In the genomic region with DNA sequence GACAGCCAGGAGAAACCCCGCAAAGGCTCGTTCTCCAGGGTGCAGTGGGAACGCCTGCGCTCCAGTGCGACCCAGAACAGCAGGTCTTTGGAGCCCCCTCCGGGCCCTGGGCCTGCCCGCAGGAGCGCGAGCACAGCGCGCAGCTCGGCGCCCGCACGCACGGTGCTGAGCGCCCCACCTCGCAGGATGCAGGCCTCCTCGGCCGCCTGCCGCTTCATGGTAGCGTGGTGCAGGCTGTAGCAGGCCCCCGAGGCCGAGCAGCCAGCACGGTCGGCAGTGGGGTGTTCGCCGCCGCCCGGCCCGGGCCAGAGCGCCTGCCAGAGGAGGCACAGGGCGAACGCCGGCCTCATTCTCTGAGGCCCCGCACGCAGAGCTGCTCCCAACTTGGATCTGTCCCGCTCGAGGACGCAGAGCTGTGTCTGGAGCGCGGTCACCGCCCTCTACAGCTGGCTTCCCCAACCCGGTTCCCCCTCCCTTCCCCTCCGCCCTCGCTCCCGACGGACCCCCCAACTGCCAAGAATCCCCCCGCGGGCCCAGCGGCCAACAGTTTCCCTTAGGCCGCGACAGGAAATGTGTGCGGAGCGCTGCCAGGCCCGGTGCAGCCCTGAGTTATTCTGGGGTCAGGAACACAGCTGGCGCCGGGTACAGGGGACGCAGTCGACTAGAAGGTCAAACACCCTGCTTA, we compare ENCODE assay signal across 9 cellular contexts. TPM values are rescaled to one million over a fixed set of nuclear protein-coding genes. Genes with fewer than 3 reads are reported as not detected.
DNase-seq lines count a peak whose midpoint lies in the region; ATAC-seq and TF ChIP-seq lines count a peak whose summit lies in the region.
"Had no signal": no experiment of that assay in that cellular context is flagged by ENCODE, and none has a peak within 500 bp of the region (broad histone marks: within the 10 kb centered on the region; RNA-seq: fewer than 3 reads in every experiment).

A gene with protein sequence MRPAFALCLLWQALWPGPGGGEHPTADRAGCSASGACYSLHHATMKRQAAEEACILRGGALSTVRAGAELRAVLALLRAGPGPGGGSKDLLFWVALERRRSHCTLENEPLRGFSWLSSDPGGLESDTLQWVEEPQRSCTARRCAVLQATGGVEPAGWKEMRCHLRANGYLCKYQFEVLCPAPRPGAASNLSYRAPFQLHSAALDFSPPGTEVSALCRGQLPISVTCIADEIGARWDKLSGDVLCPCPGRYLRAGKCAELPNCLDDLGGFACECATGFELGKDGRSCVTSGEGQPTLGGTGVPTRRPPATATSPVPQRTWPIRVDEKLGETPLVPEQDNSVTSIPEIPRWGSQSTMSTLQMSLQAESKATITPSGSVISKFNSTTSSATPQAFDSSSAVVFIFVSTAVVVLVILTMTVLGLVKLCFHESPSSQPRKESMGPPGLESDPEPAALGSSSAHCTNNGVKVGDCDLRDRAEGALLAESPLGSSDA (minus strand): TSS at position 421 of the 685 bp plus-strand sequence. CDS start 71 bp downstream, at position 350.

- H3K4me3 ChIP-seq in right atrium auricular region = peak within 1 kb of the TSS; percentile 50 to 55

- no peak for TF ChIP-seq CTCF in GM10248 (IDR thresholded peaks at IDR 0.05; ENCODE audit: control extremely low read depth, extremely low read depth, low read depth, missing control alignments)
- TF ChIP-seq CTCF in right atrium auricular region (IDR thresholded peaks at IDR 0.05) = no peak

- H3K27me3 ChIP-seq in right atrium auricular region = no peaks in the 10 kb centered on the region

- POLR2A ChIA-PET in GM10248 (lab: Yijun Ruan, JAX) = no interaction called here

- H3K9me3 ChIP-seq in right atrium auricular region = peaks cover 0 to under 1% of the 10 kb centered on the region in 2 donors

- DNase-seq in GM10248 (ENCODE audit: extremely low spot score) (peak; percentile 7), right atrium auricular region (ENCODE audit: low spot score) (no peak), putamen (ENCODE audit: low spot score) (peak; percentile 11), NCI-H748 treated with DMSO at 0.1 percent for 48 hours (lab: John Stamatoyannopoulos, UW) (no peak), kidney glomerular epithelial cell (lab: John Stamatoyannopoulos, UW) (no peak)
- DNase-seq in activated naive CD8-positive, alpha-beta T cell treated with anti-CD3 and anti-CD28 coated beads for 36 hours = peak; percentile 1

- no peak for ATAC-seq in HG03442 (IDR thresholded peaks at IDR 0.05; ENCODE audit: unreplicated experiment)
- no peak for ATAC-seq in HG02798 (IDR thresholded peaks at IDR 0.05; ENCODE audit: poor library complexity, unreplicated experiment)
- ATAC-seq: HCT116 had no signal

- no peak within 1 kb of the TSS for H3K27ac Mint-ChIP-seq in activated naive CD8-positive, alpha-beta T cell treated with anti-CD3 and anti-CD28 coated beads for 36 hours

- peak within 1 kb of the TSS; percentile 84 to 85 for H3K27ac ChIP-seq in right atrium auricular region

- CTCF ChIA-PET in GM10248 (lab: Yijun Ruan, JAX) = no interaction called here

- no peaks in the 10 kb centered on the region for H3K36me3 Mint-ChIP-seq in activated naive CD8-positive, alpha-beta T cell treated with anti-CD3 and anti-CD28 coated beads for 36 hours

- H3K4me1 Mint-ChIP-seq in activated naive CD8-positive, alpha-beta T cell treated with anti-CD3 and anti-CD28 coated beads for 36 hours = peaks cover 10% of the 10 kb centered on the region

- H3K27me3 Mint-ChIP-seq in activated naive CD8-positive, alpha-beta T cell treated with anti-CD3 and anti-CD28 coated beads for 36 hours = peaks cover 56% of the 10 kb centered on the region

- no peaks in the 10 kb centered on the region for H3K36me3 ChIP-seq in right atrium auricular region

- no peaks in the 10 kb centered on the region for H3K9me3 Mint-ChIP-seq in activated naive CD8-positive, alpha-beta T cell treated with anti-CD3 and anti-CD28 coated beads for 36 hours

- peak within 1 kb of the TSS; percentile 32 for H3K4me3 Mint-ChIP-seq in activated naive CD8-positive, alpha-beta T cell treated with anti-CD3 and anti-CD28 coated beads for 36 hours

- H3K4me1 ChIP-seq in right atrium auricular region = no peaks in the 10 kb centered on the region

RNA-seq across cellular contexts. Expression of the gene that starts here (rescaled TPM):
- total RNA-seq in activated naive CD8-positive, alpha-beta T cell treated with anti-CD3 and anti-CD28 coated beads for 36 hours = not detected
- 10 to 100 TPM; 44.6 to 63.0 TPM for total RNA-seq in right atrium auricular region

Comparison
In these comparisons a context has a peak if more than half of its experiments do, and no peak if none do; other contexts are left out.
1. RNA of the gene that starts here (total RNA-seq): 44.6 to 63.0 TPM in right atrium auricular region; not detected in activated naive CD8-positive, alpha-beta T cell treated with anti-CD3 and anti-CD28 coated beads for 36 hours; every median in the first group is over 10 times any median in the second.
2. Peak in DNase-seq in activated naive CD8-positive, alpha-beta T cell treated with anti-CD3 and anti-CD28 coated beads for 36 hours; RNA of the gene not detected or under 1 TPM.
3. DNase-seq: peak in GM10248 (single experiment) and putamen (single experiment); none in right atrium auricular region (single experiment), NCI-H748 treated with DMSO at 0.1 percent for 48 hours (single experiment) and kidney glomerular epithelial cell (single experiment).